Comparison of ENCODE assay signal across 16 cellular contexts in genomic region chr6:9467746-9468145, GRCh38.
DNase-seq lines count a peak whose midpoint lies in the region; ATAC-seq, FAIRE-seq and TF ChIP-seq lines count a peak whose summit lies in the region.
"Had no signal": no experiment of that assay in that cellular context is flagged by ENCODE, and none has a peak within 500 bp of the region (broad histone marks: within the 10 kb centered on the region; RNA-seq: fewer than 3 reads in every experiment).

No MANE protein-coding gene starts in this region.

- no peak for TF ChIP-seq POLR2A in H54 (IDR thresholded peaks at IDR 0.05; ENCODE audit: low read depth, low read length)

- DNase-seq in AG20443 (ENCODE audit: low spot score) (peak; percentile 57), H54 (ENCODE audit: insufficient read length, low spot score) (no peak), fibroblast of the conjunctiva (ENCODE audit: low read depth) (peak; percentile 52), SW 1271 (lab: John Stamatoyannopoulos, UW) (no peak)
- DNase-seq in activated T-cell treated with anti-CD3 and anti-CD28 coated beads, Interleukin-2, amount 50 U/mL, for 48 hours: no peak
- DNase-seq: activated CD4-positive, alpha-beta T cell treated with anti-CD3 and anti-CD28 coated beads, Interleukin-2, amount 50 U/mL, for 48 hours; activated naive CD8-positive, alpha-beta T cell treated with anti-CD3 and anti-CD28 coated beads, Interleukin-2, amount 50 U/mL, for 24 hours; activated T-cell treated with anti-CD3 and anti-CD28 coated beads, Interleukin-2, amount 50 U/mL, for 72 hours; DND-41; heart left ventricle; MV-4-11; OCI-M1 had no signal

- ATAC-seq in SK-N-SH treated with all-trans-retinoic acid at 6 μM for 48 hours (peak; percentile 93), GM18861 (IDR thresholded peaks at IDR 0.05; ENCODE audit: unreplicated experiment) (no peak), GM18909 (IDR thresholded peaks at IDR 0.05; ENCODE audit: poor library complexity, unreplicated experiment) (no peak)
- ATAC-seq: activated naive CD8-positive, alpha-beta T cell treated with anti-CD3 and anti-CD28 coated beads, Interleukin-2, amount 50 U/mL, for 24 hours; activated T-cell treated with anti-CD3 and anti-CD28 coated beads, Interleukin-2, amount 50 U/mL, for 72 hours; heart left ventricle had no signal

- FAIRE-seq in H54 (lab: Jason Lieb, UNC): peak; percentile 6
- FAIRE-seq: endometrium had no signal

TF ChIP-seq in SK-N-SH treated with all-trans-retinoic acid at 6 μM for 48 hours, 23 proteins besides CTCF, POLR2A, EP300 and RAD21:
- TF ChIP-seq PPARA (CRISPR knock-in tag; IDR thresholded peaks at IDR 0.05; ENCODE audit: borderline replicate concordance) (no peak), POU6F1 (CRISPR knock-in tag; IDR thresholded peaks at IDR 0.05; ENCODE audit: borderline replicate concordance, low read depth) (no peak), ZFP3 (CRISPR knock-in tag; IDR thresholded peaks at IDR 0.05) (no peak), BACH2 (CRISPR knock-in tag; IDR thresholded peaks at IDR 0.05; ENCODE audit: borderline replicate concordance) (no peak), ISL1 (CRISPR knock-in tag; IDR thresholded peaks at IDR 0.05) (no peak), ZFP30 (CRISPR knock-in tag; IDR thresholded peaks at IDR 0.05) (no peak), TSHZ2 (CRISPR knock-in tag; IDR thresholded peaks at IDR 0.05) (no peak), SNAI2 (CRISPR knock-in tag; IDR thresholded peaks at IDR 0.05) (no peak), CSRNP3 (CRISPR knock-in tag; IDR thresholded peaks at IDR 0.05) (no peak), PATZ1 (CRISPR knock-in tag; IDR thresholded peaks at IDR 0.05; ENCODE audit: borderline replicate concordance) (no peak), OSR1 (CRISPR knock-in tag; IDR thresholded peaks at IDR 0.05) (no peak), ESRRG (CRISPR knock-in tag; IDR thresholded peaks at IDR 0.05) (no peak), ZC3H10 (CRISPR knock-in tag; IDR thresholded peaks at IDR 0.05) (no peak), ZNF8 (CRISPR knock-in tag; IDR thresholded peaks at IDR 0.05) (no peak), GLIS3 (CRISPR knock-in tag; IDR thresholded peaks at IDR 0.05) (no peak)

Comparison
In these comparisons a context has a peak if more than half of its experiments do, and no peak if none do; other contexts are left out.
1. DNase-seq: peak in AG20443 (single experiment) and fibroblast of the conjunctiva (single experiment); none in H54 (single experiment), SW 1271 (0 of 2) and activated T-cell treated with anti-CD3 and anti-CD28 coated beads, Interleukin-2, amount 50 U/mL, for 48 hours (0 of 2).